In the genomic region with DNA sequence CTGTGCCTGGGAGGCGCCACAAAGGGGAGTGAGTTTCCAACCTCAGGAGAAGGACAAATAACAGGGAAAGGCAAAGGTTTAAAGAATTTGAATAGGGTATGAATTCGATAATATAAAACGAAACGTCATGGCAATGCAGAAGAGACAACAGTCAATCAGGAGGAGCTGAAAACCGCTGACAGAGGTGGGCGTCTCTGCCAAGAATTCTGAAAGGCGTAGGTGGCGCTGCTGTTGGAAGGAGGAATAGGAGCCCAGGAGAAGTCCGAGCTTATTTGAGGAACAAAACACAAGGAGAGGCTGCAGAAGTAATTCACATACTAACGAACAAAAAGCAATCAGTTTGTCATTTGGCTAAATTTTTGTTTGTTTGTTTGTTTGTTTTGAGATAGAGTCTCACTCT, we compare ENCODE assay signal across 25 cellular contexts.
"Had no signal": no experiment of that assay in that cellular context is flagged by ENCODE, and none has a peak within 500 bp of the region (broad histone marks: within the 10 kb centered on the region; RNA-seq: fewer than 3 reads in every experiment).

No MANE protein-coding gene starts in this region.

- H3K79me2 ChIP-seq: parathyroid adenoma had no signal

- H3K9ac ChIP-seq: parathyroid adenoma had no signal

- H3K27me3 ChIP-seq: esophagus squamous epithelium, gastroesophageal sphincter, spleen, testis, tibial nerve, upper lobe of right lung, vagina had no signal

- H3K36me3 Mint-ChIP-seq: naive thymus-derived CD4-positive, alpha-beta T cell; stimulated activated memory B cell treated with anti-CD40 and anti-IgM and Interleukin-4, amounts not matched to agents 10 μg/mL and 1 μg/mL and 100 μg/mL, for 72 hours had no signal

- ATAC-seq: effector memory CD8-positive, alpha-beta T cell; gastroesophageal sphincter; left colon; left ventricle myocardium superior; naive thymus-derived CD4-positive, alpha-beta T cell; sciatic nerve; stimulated activated memory B cell treated with anti-CD40 and anti-IgM and Interleukin-4, amounts not matched to agents 10 μg/mL and 1 μg/mL and 100 μg/mL, for 72 hours; upper lobe of right lung had no signal

- H3K27ac ChIP-seq: esophagus squamous epithelium, gastroesophageal sphincter, parathyroid adenoma, prostate gland, spleen, testis, tibial nerve, upper lobe of right lung, vagina had no signal

- H3K4me1 Mint-ChIP-seq: naive thymus-derived CD4-positive, alpha-beta T cell; nephron progenitor cell; stimulated activated memory B cell treated with anti-CD40 and anti-IgM and Interleukin-4, amounts not matched to agents 10 μg/mL and 1 μg/mL and 100 μg/mL, for 72 hours had no signal

- H3K4me3 ChIP-seq: esophagus squamous epithelium, gastroesophageal sphincter, lung, prostate gland, spleen, tibial nerve, upper lobe of right lung, vagina had no signal

- H3K27me3 Mint-ChIP-seq: effector memory CD8-positive, alpha-beta T cell had no signal

- H3K4me3 Mint-ChIP-seq: dendritic cell treated with granulocyte-macrophage colony-stimulating factor and Interleukin-4, amounts not matched to agents 40 ng/mL and 50 ng/mL, for 4 days; effector memory CD8-positive, alpha-beta T cell; naive thymus-derived CD4-positive, alpha-beta T cell; nephron progenitor cell; stimulated activated memory B cell treated with anti-CD40 and anti-IgM and Interleukin-4, amounts not matched to agents 10 μg/mL and 1 μg/mL and 100 μg/mL, for 72 hours; stimulated activated naive CD8-positive, alpha-beta T cell treated with anti-CD3 and anti-CD28 coated beads, Interleukin-15, Interleukin-2, amounts not matched to agents 100 ng/mL and 50 ng/mL, for 24 hours had no signal

- H3K9me3 Mint-ChIP-seq: dendritic cell treated with granulocyte-macrophage colony-stimulating factor and Interleukin-4, amounts not matched to agents 40 ng/mL and 50 ng/mL, for 4 days; nephron progenitor cell; stimulated activated memory B cell treated with anti-CD40 and anti-IgM and Interleukin-4, amounts not matched to agents 10 μg/mL and 1 μg/mL and 100 μg/mL, for 72 hours; stimulated activated naive CD8-positive, alpha-beta T cell treated with anti-CD3 and anti-CD28 coated beads, Interleukin-15, Interleukin-2, amounts not matched to agents 100 ng/mL and 50 ng/mL, for 24 hours had no signal

- H2AFZ ChIP-seq: parathyroid adenoma had no signal

- H3K4me1 ChIP-seq: esophagus squamous epithelium, gastroesophageal sphincter, parathyroid adenoma, prostate gland, spleen, testis, upper lobe of right lung, vagina had no signal

- H3K9me3 ChIP-seq: esophagus squamous epithelium, gastroesophageal sphincter, prostate gland, spleen, testis, tibial nerve, upper lobe of right lung, vagina had no signal

- H3K27ac Mint-ChIP-seq: dendritic cell treated with granulocyte-macrophage colony-stimulating factor and Interleukin-4, amounts not matched to agents 40 ng/mL and 50 ng/mL, for 4 days; effector memory CD8-positive, alpha-beta T cell; naive thymus-derived CD4-positive, alpha-beta T cell; nephron progenitor cell; stimulated activated memory B cell treated with anti-CD40 and anti-IgM and Interleukin-4, amounts not matched to agents 10 μg/mL and 1 μg/mL and 100 μg/mL, for 72 hours; stimulated activated naive CD8-positive, alpha-beta T cell treated with anti-CD3 and anti-CD28 coated beads, Interleukin-15, Interleukin-2, amounts not matched to agents 100 ng/mL and 50 ng/mL, for 24 hours had no signal

- H3K36me3 ChIP-seq: esophagus squamous epithelium, gastroesophageal sphincter, prostate gland, spleen, tibial nerve, upper lobe of right lung, vagina had no signal

- DNase-seq: effector memory CD8-positive, alpha-beta T cell; esophagus squamous epithelium; foreskin fibroblast; glutamatergic neuron; left colon; left ventricle myocardium superior; naive thymus-derived CD4-positive, alpha-beta T cell; nephron progenitor cell; retina; spleen; stimulated activated CD4-positive, alpha-beta T cell treated with anti-CD3 and anti-CD28 coated beads, Interleukin-15, amount 100 ng/mL, for 24 hours; stimulated activated CD4-positive, alpha-beta T cell treated with anti-CD3 and anti-CD28 coated beads, Interleukin-1b, Interleukin-23, amount 100 ng/mL, for 48 hours; stimulated activated CD4-positive, alpha-beta T cell treated with anti-CD3 and anti-CD28 coated beads, Interleukin-4, amount 100 ng/mL, for 24 hours; testis; upper lobe of right lung had no signal
